ENCODE assay signal across 26 cellular contexts in genomic region chr7:32673275-32673983, GRCh38.
DNase-seq lines count a peak whose midpoint lies in the region; ATAC-seq, FAIRE-seq and TF ChIP-seq lines count a peak whose summit lies in the region.
"Had no signal": no experiment of that assay in that cellular context is flagged by ENCODE, and none has a peak within 500 bp of the region (broad histone marks: within the 10 kb centered on the region; RNA-seq: fewer than 3 reads in every experiment).

No MANE protein-coding gene starts in this region.

- H3K4me3 ChIP-seq in HepG2 (replicated peaks in 1 of 3; ENCODE audit: insufficient read depth in 1 of 3, low read depth in 2 of 3, low read length in 3 of 3) (no peak overlapping the region), right lobe of liver (no peak overlapping the region), GM12878 (no peak overlapping the region)
- H3K4me3 ChIP-seq: HAP-1, MG63 had no signal

- H2AFZ ChIP-seq in HepG2 (ENCODE audit: low read length) (no peak overlapping the region), GM12878 (ENCODE audit: control insufficient read depth, low read depth, low read length) (no peak overlapping the region)

- H3K4me1 ChIP-seq in HepG2 (ENCODE audit: insufficient read depth, low read length) (peaks cover 47% of the 10 kb centered on the region), right lobe of liver (no peaks in the 10 kb centered on the region), GM12878 (ENCODE audit: control insufficient read depth, insufficient read depth, low read length) (no peaks in the 10 kb centered on the region)
- H3K4me1 ChIP-seq: HAP-1 had no signal

- H3K27ac Mint-ChIP-seq in nephron progenitor cell, result peak overlapping the region; percentile 3
- H3K27ac Mint-ChIP-seq in WTC11, result no peak overlapping the region
- H3K27ac Mint-ChIP-seq: CD14-positive monocyte, HFFc6 had no signal

- CTCF ChIA-PET in HepG2 (lab: Yijun Ruan, JAX; ENCODE audit: low intra/inter-chr PET ratio, low total read pairs) (no interaction called here), GM12878 (lab: Yijun Ruan, JAX) (no interaction called here), WTC11 (lab: Charles Lee) (no interaction called here)

- TF ChIP-seq EP300 in HepG2 (IDR thresholded peaks at IDR 0.05; ENCODE audit: low read depth in 2 of 2, low read length in 2 of 2), result no peak
- no peak for TF ChIP-seq EP300 in HepG2 (CRISPR knock-in tag; IDR thresholded peaks at IDR 0.05; ENCODE audit: borderline replicate concordance)
- no peak for TF ChIP-seq EP300 in GM12878 (IDR thresholded peaks at IDR 0.05; ENCODE audit: borderline replicate concordance in 1 of 2, control insufficient read depth in 1 of 2, low read depth in 2 of 2, low read length in 2 of 2)

- H3K9ac ChIP-seq in HepG2 (ENCODE audit: insufficient read depth, low read depth, low read length), result no peak overlapping the region
- H3K9ac ChIP-seq in GM12878 (ENCODE audit: control insufficient read depth, insufficient read depth, low read length), result no peak overlapping the region

- H3K4me2 ChIP-seq in HepG2 (ENCODE audit: low read depth, low read length), result no peak overlapping the region
- H3K4me2 ChIP-seq in GM12878 (ENCODE audit: control insufficient read depth, insufficient read depth), result no peak overlapping the region

- no peak for TF ChIP-seq RAD21 in HepG2 (CRISPR knock-in tag; IDR thresholded peaks at IDR 0.05)
- no peak for TF ChIP-seq RAD21 in GM12878 (IDR thresholded peaks at IDR 0.05; ENCODE audit: insufficient read depth, low read depth, low read length)

- BruUV-seq in HepG2 (replicated peaks; lab: Mats Ljungman, UMichigan) (no TSS peak), GM12878 (replicated peaks; lab: Mats Ljungman, UMichigan) (no TSS peak)

- peaks cover 23% of the 10 kb centered on the region for H3K4me1 Mint-ChIP-seq in nephron progenitor cell
- peaks cover 17% of the 10 kb centered on the region for H3K4me1 Mint-ChIP-seq in WTC11
- H3K4me1 Mint-ChIP-seq: CD14-positive monocyte; CD8-positive, alpha-beta memory T cell had no signal

- peak overlapping the region; percentile 8 for H3K27ac ChIP-seq in HepG2 (ENCODE audit: extremely low read length, insufficient read depth, low read length)
- H3K27ac ChIP-seq in right lobe of liver, result no peak overlapping the region
- H3K27ac ChIP-seq in GM12878 (ENCODE audit: control insufficient read depth, insufficient read depth), result no peak overlapping the region
- H3K27ac ChIP-seq: 22Rv1, RWPE1 had no signal

- H3K9me3 ChIP-seq in HepG2 (ENCODE audit: low read length) (no peaks in the 10 kb centered on the region), right lobe of liver (no peaks in the 10 kb centered on the region), GM12878 (replicated peaks; ENCODE audit: control insufficient read depth, insufficient read depth, low read length) (no peaks in the 10 kb centered on the region)
- H3K9me3 ChIP-seq: BE2C, HAP-1, MG63 had no signal

- peaks cover 5% of the 10 kb centered on the region for H3K27me3 Mint-ChIP-seq in nephron progenitor cell (ENCODE audit: low read depth, poor library complexity)
- H3K27me3 Mint-ChIP-seq in WTC11 (ENCODE audit: low read depth), result no peaks in the 10 kb centered on the region

- H3K9me3 Mint-ChIP-seq in nephron progenitor cell (peaks cover 27% of the 10 kb centered on the region), WTC11 (peaks cover 21% of the 10 kb centered on the region)
- H3K9me3 Mint-ChIP-seq: HFFc6 had no signal

- SMC1A ChIA-PET in GM12878 (lab: Charles Lee; ENCODE audit: uncharacterized antibody, unreplicated experiment), result no interaction called here

- H3K79me2 ChIP-seq in HepG2 (ENCODE audit: insufficient read depth, low read length), result no peaks in the 10 kb centered on the region
- no peaks in the 10 kb centered on the region for H3K79me2 ChIP-seq in GM12878 (ENCODE audit: control insufficient read depth, insufficient read depth, low read length)

- POLR2A ChIA-PET in HepG2 (lab: Yijun Ruan, JAX) (no interaction called here), GM12878 (lab: Charles Lee) (no interaction called here), WTC11 (lab: Charles Lee) (no interaction called here)

- DNase-seq in HepG2 (ENCODE audit: low spot score) (no peak), right lobe of liver (no peak), GM12878 (ENCODE audit: low read depth, low spot score) (no peak), nephron progenitor cell (no peak), globus pallidus (ENCODE audit: low spot score) (no peak), WTC11 (ENCODE audit: low spot score) (no peak)
- no peak for DNase-seq in activated CD8-positive, alpha-beta memory T cell treated with anti-CD3 and anti-CD28 coated beads, Interleukin-2, amount 50 U/mL, for 4 hours
- DNase-seq: ACHN; BE2C; CD8-positive, alpha-beta memory T cell; GOT3; HFFc6; MG63; NCI-H1105 treated with DMSO at 0.1 percent for 48 hours; NCI-H146; NCI-H2029; NCI-H446 treated with DMSO at 0.1 percent for 48 hours; NCI-H526; NCI-H82; SHP77 had no signal

- TF ChIP-seq POLR2A in HepG2 (IDR thresholded peaks at IDR 0.05; ENCODE audit: insufficient read depth in 1 of 2, low read depth in 2 of 2, low read length in 2 of 2) (no peak), right lobe of liver (IDR thresholded peaks at IDR 0.05) (no peak), GM12878 (IDR thresholded peaks at IDR 0.05; ENCODE audit: low read depth, low read length) (no peak)

- 96% methylated on average over 2 of the region's 2 CpGs for WGBS in HepG2 (ENCODE audit: low lambda C conversion rate)
- 85% methylated on average over 2 of the region's 2 CpGs for WGBS in right lobe of liver (ENCODE audit: insufficient coverage, low coverage, low lambda C conversion rate, missing lambda C conversion rate)
- WGBS in GM12878 (ENCODE audit: insufficient coverage, insufficient replicate concordance, low lambda C conversion rate, missing lambda C conversion rate), result 89% methylated on average over 2 of the region's 2 CpGs

- H3K27me3 ChIP-seq in HepG2 (ENCODE audit: control insufficient read depth in 1 of 2, insufficient read depth in 2 of 2, low read length in 2 of 2) (no peaks in the 10 kb centered on the region), right lobe of liver (no peaks in the 10 kb centered on the region), GM12878 (replicated peaks in 1 of 2; ENCODE audit: control insufficient read depth in 2 of 2, insufficient read depth in 2 of 2, low read length in 1 of 2) (no peaks in the 10 kb centered on the region)
- H3K27me3 ChIP-seq: BE2C, MG63 had no signal

- TF ChIP-seq CTCF in HepG2 (CRISPR knock-in tag; IDR thresholded peaks at IDR 0.05), result no peak
- TF ChIP-seq CTCF in right lobe of liver (IDR thresholded peaks at IDR 0.05), result no peak
- TF ChIP-seq CTCF in GM12878 (IDR thresholded peaks at IDR 0.05 in 2 of 3, conservative IDR thresholded peaks at IDR 0.05 in 1 of 3; ENCODE audit: control insufficient read depth in 2 of 3, extremely low read depth in 1 of 3, insufficient read depth in 1 of 3, low read depth in 3 of 3, low read length in 3 of 3), result no peak
- no peak for TF ChIP-seq CTCF in nephron progenitor cell (IDR thresholded peaks at IDR 0.05)
- no peak for TF ChIP-seq CTCF in WTC11 (IDR thresholded peaks at IDR 0.05)

- in situ Hi-C loops in HepG2 (cut with HindIII; ENCODE audit: extremely low pct_ligation_motif_present, low pct_unique_long_range_greater_than_20kb), result no loop called here
- in situ Hi-C loops in GM12878 (cut with MboI), result no loop called here

- H3K36me3 Mint-ChIP-seq in nephron progenitor cell (ENCODE audit: low read depth) (peaks cover 47% of the 10 kb centered on the region), WTC11 (peaks cover 23% of the 10 kb centered on the region)
- H3K36me3 Mint-ChIP-seq: CD14-positive monocyte had no signal

- peaks cover 3 to 7% of the 10 kb centered on the region in 2 experiments; a peak in 4 of 5 replicates for H3K36me3 ChIP-seq in HepG2 (replicated peaks in 1 of 2; ENCODE audit: control insufficient read depth in 1 of 2, insufficient read depth in 2 of 2, low read length in 2 of 2)
- H3K36me3 ChIP-seq in right lobe of liver, result no peaks in the 10 kb centered on the region
- no peaks in the 10 kb centered on the region for H3K36me3 ChIP-seq in GM12878 (ENCODE audit: control insufficient read depth in 2 of 2, insufficient read depth in 2 of 2, low read length in 1 of 2)
- H3K36me3 ChIP-seq: BE2C, HAP-1, MG63 had no signal

- FAIRE-seq in HepG2 (lab: Jason Lieb, UNC), result no peak
- FAIRE-seq in GM12878 (lab: Jason Lieb, UNC), result no peak
- FAIRE-seq: GM18507 had no signal

- RAD21 ChIA-PET in GM12878 (lab: Charles Lee; ENCODE audit: unreplicated experiment), result no interaction called here

- H3K4me3 Mint-ChIP-seq in nephron progenitor cell, result no peak overlapping the region
- H3K4me3 Mint-ChIP-seq in WTC11, result no peak overlapping the region
- H3K4me3 Mint-ChIP-seq: CD14-positive monocyte; CD8-positive, alpha-beta memory T cell; HFFc6 had no signal

- no peak for ATAC-seq in HepG2
- no peak for ATAC-seq in right lobe of liver
- peak; percentile 31; the same call in 2 of the 3 replicates for ATAC-seq in GM12878
- no peak for ATAC-seq in WTC11
- no peak for ATAC-seq in HG02852 (IDR thresholded peaks at IDR 0.05; ENCODE audit: unreplicated experiment)

- H4K20me1 ChIP-seq in HepG2 (ENCODE audit: insufficient read depth, low read length) (no peaks in the 10 kb centered on the region), GM12878 (ENCODE audit: control insufficient read depth, insufficient read depth) (no peaks in the 10 kb centered on the region)

- intact Hi-C loops in HepG2 (cut with micrococcal nuclease; ENCODE audit: unreplicated experiment) (no loop called here), right lobe of liver (cut with DNase I) (no loop called here), GM12878 (cut with micrococcal nuclease; ENCODE audit: unreplicated experiment) (no loop called here)

TF ChIP-seq in GM12878, 131 proteins besides CTCF, POLR2A, EP300 and RAD21:
- TF ChIP-seq RUNX3 (IDR thresholded peaks at IDR 0.05; ENCODE audit: low read length) (0 out of 2 replicates have a peak, but pooled peaks have one; percentile 7), NFYA (IDR thresholded peaks at IDR 0.05; ENCODE audit: borderline replicate concordance, low read depth, low read length) (no peak)
TF ChIP-seq in GM12878: peak in this region for 1.

TF ChIP-seq in WTC11, 78 proteins besides CTCF, POLR2A, EP300 and RAD21 (continues in another document):
- no peak for TF ChIP-seq CBFB (CRISPR knock-in tag; IDR thresholded peaks at IDR 0.05; ENCODE audit: low read depth)
